In genomic region chrX:153966841-153967535, GRCh38 we compare ENCODE assay signal across 7 cellular contexts. TPM values are rescaled to one million over a fixed set of nuclear protein-coding genes. Genes with fewer than 3 reads are reported as not detected.
DNase-seq lines count a peak whose midpoint lies in the region; ATAC-seq lines count a peak whose summit lies in the region.

No MANE protein-coding gene starts in this region.

- peak overlapping the region; percentile 100 for H3K4me3 Mint-ChIP-seq in activated CD4-positive, alpha-beta memory T cell treated with anti-CD3 and anti-CD28 coated beads for 36 hours
- H3K4me3 Mint-ChIP-seq in stimulated activated effector memory CD8-positive, alpha-beta T cell treated with anti-CD3 and anti-CD28 coated beads, Interleukin-12 subunit alpha, Interleukin-12 subunit beta, amount 100 ng/mL, for 72 hours: peak overlapping the region; percentile 97

- H3K27me3 Mint-ChIP-seq in activated CD4-positive, alpha-beta memory T cell treated with anti-CD3 and anti-CD28 coated beads for 36 hours: no peaks in the 10 kb centered on the region

- DNase-seq in activated CD4-positive, alpha-beta memory T cell treated with anti-CD3 and anti-CD28 coated beads for 36 hours: peak; percentile 78
- peak in 31 of 42 donors; percentile 12 to 81 (median 58) for DNase-seq in head of caudate nucleus
- no peak for DNase-seq in stimulated activated effector memory CD8-positive, alpha-beta T cell treated with anti-CD3 and anti-CD28 coated beads, Interleukin-12 subunit alpha, Interleukin-12 subunit beta, amount 100 ng/mL, for 72 hours (ENCODE audit: low spot score in 2 of 2)
- DNase-seq in kidney glomerular epithelial cell (lab: John Stamatoyannopoulos, UW): no peak

- peak; percentile 59 for ATAC-seq in stimulated activated effector memory CD8-positive, alpha-beta T cell treated with anti-CD3 and anti-CD28 coated beads, Interleukin-12 subunit alpha, Interleukin-12 subunit beta, amount 100 ng/mL, for 72 hours
- ATAC-seq in HG03280 (IDR thresholded peaks at IDR 0.05; ENCODE audit: unreplicated experiment) (no peak), HG02623 (IDR thresholded peaks at IDR 0.05; ENCODE audit: unreplicated experiment) (no peak)

- H3K36me3 Mint-ChIP-seq in activated CD4-positive, alpha-beta memory T cell treated with anti-CD3 and anti-CD28 coated beads for 36 hours: peaks cover 26% of the 10 kb centered on the region
- H3K36me3 Mint-ChIP-seq in stimulated activated effector memory CD8-positive, alpha-beta T cell treated with anti-CD3 and anti-CD28 coated beads, Interleukin-12 subunit alpha, Interleukin-12 subunit beta, amount 100 ng/mL, for 72 hours: peaks cover 99% of the 10 kb centered on the region

- CTCF ChIA-PET in activated CD4-positive, alpha-beta memory T cell treated with anti-CD3 and anti-CD28 coated beads for 36 hours (lab: Charles Lee): interaction anchor here (0.7 to 3.5 kb wide), 10 partner anchors 15 to 207 kb away, joined by 3 to 31 read pairs (median 4); no protein-coding TSS in a partner anchor

- H3K9me3 Mint-ChIP-seq in activated CD4-positive, alpha-beta memory T cell treated with anti-CD3 and anti-CD28 coated beads for 36 hours: no peaks in the 10 kb centered on the region
- H3K9me3 Mint-ChIP-seq in stimulated activated effector memory CD8-positive, alpha-beta T cell treated with anti-CD3 and anti-CD28 coated beads, Interleukin-12 subunit alpha, Interleukin-12 subunit beta, amount 100 ng/mL, for 72 hours: no peaks in the 10 kb centered on the region

- peaks cover 36% of the 10 kb centered on the region for H3K4me1 ChIP-seq in HUES6 (ENCODE audit: control insufficient read depth, insufficient read depth, low read length)

- peak overlapping the region; percentile 13; the same call in 1 of the 2 replicates for H3K27ac ChIP-seq in HUES6 (ENCODE audit: low read depth, low read length)

- peaks cover 41% of the 10 kb centered on the region for H3K36me3 ChIP-seq in HUES6 (ENCODE audit: control insufficient read depth, insufficient read depth, low read length)

- H3K4me1 Mint-ChIP-seq in activated CD4-positive, alpha-beta memory T cell treated with anti-CD3 and anti-CD28 coated beads for 36 hours (ENCODE audit: low read depth): peaks cover 25% of the 10 kb centered on the region
- H3K4me1 Mint-ChIP-seq in stimulated activated effector memory CD8-positive, alpha-beta T cell treated with anti-CD3 and anti-CD28 coated beads, Interleukin-12 subunit alpha, Interleukin-12 subunit beta, amount 100 ng/mL, for 72 hours: peaks cover 34% of the 10 kb centered on the region

- intact Hi-C loops in activated CD4-positive, alpha-beta memory T cell treated with anti-CD3 and anti-CD28 coated beads for 36 hours (cut with micrococcal nuclease): loop anchor here (2.0 to 5.0 kb wide), 2 partner anchors 20 to 55 kb away; no protein-coding TSS in a partner anchor
- intact Hi-C loops in head of caudate nucleus (cut with DNase I): no loop called here

- H3K27ac Mint-ChIP-seq in activated CD4-positive, alpha-beta memory T cell treated with anti-CD3 and anti-CD28 coated beads for 36 hours: peak overlapping the region; percentile 90
- peak overlapping the region; percentile 97 for H3K27ac Mint-ChIP-seq in stimulated activated effector memory CD8-positive, alpha-beta T cell treated with anti-CD3 and anti-CD28 coated beads, Interleukin-12 subunit alpha, Interleukin-12 subunit beta, amount 100 ng/mL, for 72 hours

- POLR2A ChIA-PET in activated CD4-positive, alpha-beta memory T cell treated with anti-CD3 and anti-CD28 coated beads for 36 hours (lab: Charles Lee): interaction anchor here (0.8 to 8.7 kb wide), 12 partner anchors 9 to 432 kb away, joined by 3 to 68 read pairs (median 3); partner anchors contain the start of gene ARHGAP4

- no peaks in the 10 kb centered on the region for H3K27me3 ChIP-seq in HUES6 (ENCODE audit: control insufficient read depth, insufficient read depth, low read length)

- H3K9ac ChIP-seq in HUES6 (ENCODE audit: low read length): peak overlapping the region; percentile 3

- no peak overlapping the region for H3K4me3 ChIP-seq in HUES6 (ENCODE audit: low read depth, low read length)

- H3K9me3 ChIP-seq in HUES6 (ENCODE audit: control insufficient read depth, insufficient read depth, low read depth, low read length): no peaks in the 10 kb centered on the region

RNA-seq across cellular contexts. Expression of gene HCFC1, which starts 4.6 kb away (rescaled TPM):
- 10 to 100 TPM; 90.4 to 93.0 TPM for total RNA-seq in activated CD4-positive, alpha-beta memory T cell treated with anti-CD3 and anti-CD28 coated beads for 36 hours

RNA-seq across cellular contexts. Expression of gene TMEM187, which starts 5.6 kb away (rescaled TPM):
- 1 to 10 TPM; 8.6 to 9.1 TPM for total RNA-seq in activated CD4-positive, alpha-beta memory T cell treated with anti-CD3 and anti-CD28 coated beads for 36 hours

RNA-seq across cellular contexts. Expression of gene RENBP, which starts 22.5 kb away (rescaled TPM):
- total RNA-seq in activated CD4-positive, alpha-beta memory T cell treated with anti-CD3 and anti-CD28 coated beads for 36 hours: 1 to 10 TPM; 8.2 to 8.4 TPM

RNA-seq across cellular contexts. Expression of gene NAA10, which starts 32.2 kb away (rescaled TPM):
- 100 to 1,000 TPM; 106 to 115 TPM for total RNA-seq in activated CD4-positive, alpha-beta memory T cell treated with anti-CD3 and anti-CD28 coated beads for 36 hours

RNA-seq across cellular contexts. Expression of gene ARHGAP4, which starts 40.9 kb away (rescaled TPM):
- 100 to 1,000 TPM; 151 to 160 TPM for total RNA-seq in activated CD4-positive, alpha-beta memory T cell treated with anti-CD3 and anti-CD28 coated beads for 36 hours

Comparison
In these comparisons a context has a peak if more than half of its experiments do, and no peak if none do; other contexts are left out.
1. DNase-seq: peak in activated CD4-positive, alpha-beta memory T cell treated with anti-CD3 and anti-CD28 coated beads for 36 hours (single experiment) and head of caudate nucleus (31 of 42); none in stimulated activated effector memory CD8-positive, alpha-beta T cell treated with anti-CD3 and anti-CD28 coated beads, Interleukin-12 subunit alpha, Interleukin-12 subunit beta, amount 100 ng/mL, for 72 hours (0 of 2) and kidney glomerular epithelial cell (single experiment).